8 cellular contexts compared by ENCODE assay signal in genomic region chr2:42100696-42101585, GRCh38. TPM values are rescaled to one million over a fixed set of nuclear protein-coding genes. Genes with fewer than 3 reads are reported as not detected.
DNase-seq lines count a peak whose midpoint lies in the region; ATAC-seq and TF ChIP-seq lines count a peak whose summit lies in the region.

No MANE protein-coding gene starts in this region.

- peaks cover 37% of the 10 kb centered on the region for H3K4me1 Mint-ChIP-seq in WTC11

- ATAC-seq in WTC11 (peak; percentile 8), left lobe of liver (peak; percentile 70), HG02798 (IDR thresholded peaks at IDR 0.05; ENCODE audit: poor library complexity, unreplicated experiment) (no peak)

- peaks cover 21% of the 10 kb centered on the region for H3K27me3 Mint-ChIP-seq in WTC11 (ENCODE audit: low read depth)

- POLR2A ChIA-PET in WTC11 (lab: Charles Lee) = interaction anchor here (0.6 kb wide), 1 partner anchor 323 kb away, joined by 3 read pairs; no protein-coding TSS in a partner anchor

- H3K36me3 Mint-ChIP-seq in WTC11 = peaks cover 9% of the 10 kb centered on the region

- H3K9me3 Mint-ChIP-seq in WTC11 = peaks cover 12% of the 10 kb centered on the region

- H3K4me3 Mint-ChIP-seq in WTC11 = peak overlapping the region; percentile 7

- CTCF ChIA-PET in WTC11 (lab: Charles Lee) = interaction anchor here (1.0 kb wide), 1 partner anchor 32 kb away, joined by 3 read pairs; no protein-coding TSS in a partner anchor

- no peak for TF ChIP-seq CTCF in WTC11 (IDR thresholded peaks at IDR 0.05)

- H3K27ac Mint-ChIP-seq in WTC11 = no peak overlapping the region

- DNase-seq in EH (ENCODE audit: low read depth) = peak; percentile 87
- DNase-seq in WTC11 (ENCODE audit: low spot score) = peak; percentile 67
- peak; percentile 18 for DNase-seq in cerebellum (ENCODE audit: low spot score)
- peak; percentile 70 for DNase-seq in left lobe of liver (ENCODE audit: low spot score)
- DNase-seq in stimulated activated CD8-positive, alpha-beta memory T cell treated with anti-CD3 and anti-CD28 coated beads, Interleukin-12 subunit alpha, Interleukin-12 subunit beta, amount 100 ng/mL, for 4 hours (ENCODE audit: low read depth) = peak; percentile 44
- no peak for DNase-seq in NCI-H748 (lab: John Stamatoyannopoulos, UW; ENCODE audit: unreplicated experiment)
- DNase-seq in NCI-H2196 (lab: John Stamatoyannopoulos, UW; ENCODE audit: unreplicated experiment) = no peak

TF ChIP-seq in WTC11, 78 proteins besides CTCF, POLR2A, EP300 and RAD21 (continues in another document):
- TF ChIP-seq MLX (CRISPR knock-in tag; IDR thresholded peaks at IDR 0.05) (no peak), ARID4B (CRISPR knock-in tag; IDR thresholded peaks at IDR 0.05; ENCODE audit: borderline replicate concordance) (no peak), GABPB1 (CRISPR knock-in tag; IDR thresholded peaks at IDR 0.05) (no peak), PREB (CRISPR knock-in tag; IDR thresholded peaks at IDR 0.05; ENCODE audit: borderline replicate concordance) (no peak), SOX15 (CRISPR knock-in tag; IDR thresholded peaks at IDR 0.05) (no peak), FOXK1 (CRISPR knock-in tag; IDR thresholded peaks at IDR 0.05) (no peak), GTF2I (CRISPR knock-in tag; conservative IDR thresholded peaks at IDR 0.05) (no peak), ZNF317 (CRISPR knock-in tag; IDR thresholded peaks at IDR 0.05; ENCODE audit: borderline replicate concordance, low read depth) (no peak), TP53 (CRISPR knock-in tag; IDR thresholded peaks at IDR 0.05) (no peak), OVOL2 (CRISPR knock-in tag; IDR thresholded peaks at IDR 0.05; ENCODE audit: borderline replicate concordance) (no peak), FOXP1 (CRISPR knock-in tag; IDR thresholded peaks at IDR 0.05; ENCODE audit: borderline replicate concordance) (no peak), ZNF423 (CRISPR knock-in tag; IDR thresholded peaks at IDR 0.05) (peak; percentile 24; the same call in 1 of the 2 replicates), NR2C2 (CRISPR knock-in tag; IDR thresholded peaks at IDR 0.05) (no peak), JUN (CRISPR knock-in tag; IDR thresholded peaks at IDR 0.05) (no peak), PRRX2 (CRISPR knock-in tag; IDR thresholded peaks at IDR 0.05) (no peak), ETV6 (CRISPR knock-in tag; IDR thresholded peaks at IDR 0.05) (peak; percentile 51; the same call in 1 of the 2 replicates), ZNF425 (CRISPR knock-in tag; conservative IDR thresholded peaks at IDR 0.05) (no peak), ZBTB43 (CRISPR knock-in tag; IDR thresholded peaks at IDR 0.05) (no peak), TEAD4 (CRISPR knock-in tag; IDR thresholded peaks at IDR 0.05) (no peak), MAX (CRISPR knock-in tag; IDR thresholded peaks at IDR 0.05) (peak; percentile 58; the same call in 1 of the 2 replicates), AR (CRISPR knock-in tag; IDR thresholded peaks at IDR 0.05) (no peak)

RNA-seq across cellular contexts. Expression of gene PKDCC, which starts 53.1 kb away (rescaled TPM):
- total RNA-seq in WTC11 (2021) = 15.1 to 27.3 TPM (median 15.6 TPM) in 3 replicates
- 30.9 TPM for total RNA-seq in cerebellum
- 14.2 TPM for total RNA-seq in left lobe of liver

Comparison
In these comparisons a context has a peak if more than half of its experiments do, and no peak if none do; other contexts are left out.
1. DNase-seq: peak in EH (single experiment), WTC11 (single experiment), cerebellum (single experiment), left lobe of liver (single experiment) and stimulated activated CD8-positive, alpha-beta memory T cell treated with anti-CD3 and anti-CD28 coated beads, Interleukin-12 subunit alpha, Interleukin-12 subunit beta, amount 100 ng/mL, for 4 hours (single experiment); none in NCI-H748 (single experiment) and NCI-H2196 (single experiment).